8 cellular contexts compared by ENCODE assay signal in the genomic region with DNA sequence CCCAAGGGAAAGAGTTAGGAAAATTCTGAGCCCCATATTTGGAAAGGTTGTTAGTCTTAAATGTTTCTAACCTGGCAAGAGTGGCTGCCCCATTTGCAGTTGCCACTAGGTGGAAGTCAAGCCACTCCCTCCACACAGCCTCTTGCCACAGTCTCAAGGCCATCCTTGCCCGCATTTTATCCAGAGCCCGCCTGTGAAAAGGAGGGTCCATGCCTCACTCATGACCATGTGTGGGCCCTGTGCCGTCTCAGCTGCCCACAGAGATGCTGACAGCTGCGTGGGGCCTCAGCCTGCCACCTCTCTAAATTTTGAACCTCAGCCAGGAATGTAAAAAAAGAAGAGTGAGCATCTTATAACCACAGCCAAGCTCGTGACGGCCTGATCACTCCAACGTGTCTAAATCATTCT.
DNase-seq lines count a peak whose midpoint lies in the region; ATAC-seq and TF ChIP-seq lines count a peak whose summit lies in the region.
"Had no signal": no experiment of that assay in that cellular context is flagged by ENCODE, and none has a peak within 500 bp of the region (broad histone marks: within the 10 kb centered on the region; RNA-seq: fewer than 3 reads in every experiment).

No MANE protein-coding gene starts in this region.

- ATAC-seq in GM21390 (IDR thresholded peaks at IDR 0.05; ENCODE audit: unreplicated experiment) = peak; percentile 89
- peak; percentile 96 for ATAC-seq in HG03460 (IDR thresholded peaks at IDR 0.05; ENCODE audit: unreplicated experiment)
- ATAC-seq: activated T-cell treated with anti-CD3 and anti-CD28 coated beads, Interleukin-2, amount 50 U/mL, for 72 hours had no signal

- no peaks in the 10 kb centered on the region for H3K27me3 ChIP-seq in testis

- no peaks in the 10 kb centered on the region for H3K36me3 ChIP-seq in testis (ENCODE audit: low read depth, missing control alignments)

- TF ChIP-seq POLR2A in testis (IDR thresholded peaks at IDR 0.05) = no peak

- intact Hi-C loops in testis (cut with DNase I; ENCODE audit: low total_unique reads) = no loop called here

- no peaks in the 10 kb centered on the region for H3K9me3 ChIP-seq in testis

- DNase-seq in OCI-M1 (lab: John Stamatoyannopoulos, UW) = peak; percentile 66
- DNase-seq in fibroblast of pulmonary artery (ENCODE audit: low read depth) = peak; percentile 55
- DNase-seq in testis = peak; percentile 19
- DNase-seq in activated effector memory CD4-positive, alpha-beta T cell treated with anti-CD3 and anti-CD28 coated beads, Interleukin-2, amount 50 U/mL, for 16 hours = no peak

- H3K4me3 ChIP-seq in fibroblast of pulmonary artery (replicated peaks; ENCODE audit: low read depth, low read length) (no peak overlapping the region), testis (no peak overlapping the region)

- no peak overlapping the region for H3K27ac ChIP-seq in testis

- WGBS in testis, 2 donors = 27 to 29% methylated on average over 7 of the region's 7 CpGs

- H3K4me1 ChIP-seq in testis = no peaks in the 10 kb centered on the region

- peak; percentile 82 for TF ChIP-seq CTCF in GM12873 (IDR thresholded peaks at IDR 0.05; ENCODE audit: insufficient read depth, low read depth, low read length, missing control alignments)
- peak; percentile 52 for TF ChIP-seq CTCF in fibroblast of pulmonary artery (IDR thresholded peaks at IDR 0.05; ENCODE audit: low read length, missing control alignments)
- TF ChIP-seq CTCF in testis (IDR thresholded peaks at IDR 0.05) = no peak

Comparison
In these comparisons a context has a peak if more than half of its experiments do, and no peak if none do; other contexts are left out.
1. CTCF ChIP-seq: peak in GM12873 (single experiment) and fibroblast of pulmonary artery (single experiment); none in testis (0 of 3).